ENCODE assay signal across 25 cellular contexts in the genomic region with DNA sequence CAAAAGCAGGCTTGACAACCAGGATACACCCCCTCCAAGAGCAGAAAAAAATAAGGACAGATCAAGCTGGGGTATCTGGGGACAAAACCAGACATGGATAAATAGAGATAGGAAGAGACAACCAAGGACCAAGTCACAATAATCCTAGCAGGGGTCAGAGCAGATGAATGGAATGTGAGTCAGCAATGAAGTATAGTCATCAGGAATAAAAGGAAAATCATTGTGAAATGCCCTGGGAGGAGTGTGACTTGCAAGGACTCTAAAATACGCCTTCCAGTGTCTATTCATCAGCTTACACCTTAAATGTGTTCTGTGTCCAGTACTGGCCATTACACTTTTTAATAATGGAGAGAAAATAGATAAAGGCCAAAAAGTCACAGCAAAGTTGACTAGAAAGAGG.
A peak's percentile ranks its signal among the peaks of the same experiment; 100 is the strongest.
DNase-seq lines count a peak whose midpoint lies in the region; ATAC-seq, FAIRE-seq and TF ChIP-seq lines count a peak whose summit lies in the region.
"Had no signal": no experiment of that assay in that cellular context is flagged by ENCODE, and none has a peak within 500 bp of the region (broad histone marks: within the 10 kb centered on the region; RNA-seq: fewer than 3 reads in every experiment).

No MANE protein-coding gene starts in this region.

- H3K9me3 Mint-ChIP-seq in progenitor cell of endocrine pancreas (ENCODE audit: low read depth) = no peaks in the 10 kb centered on the region
- H3K9me3 Mint-ChIP-seq: activated T-cell treated with anti-CD3 and anti-CD28 coated beads, Interleukin-2, amount 50 U/mL, for 4 hours; H9; memory B cell; neural progenitor cell had no signal

- no peaks in the 10 kb centered on the region for H3K4me1 ChIP-seq in foreskin keratinocyte
- H3K4me1 ChIP-seq: body of pancreas, heart right ventricle, prostate gland, sigmoid colon, testis had no signal

- H3K4me1 Mint-ChIP-seq in progenitor cell of endocrine pancreas (ENCODE audit: low read depth) = peaks cover 14% of the 10 kb centered on the region
- H3K4me1 Mint-ChIP-seq: memory B cell had no signal

- H3K27me3 ChIP-seq in foreskin keratinocyte = no peaks in the 10 kb centered on the region
- H3K27me3 ChIP-seq: body of pancreas, neural progenitor cell, sigmoid colon, testis had no signal

- peak; percentile 96 for FAIRE-seq in H54 (lab: Jason Lieb, UNC)
- FAIRE-seq: HTR-8/SVneo had no signal

- H3K27me3 Mint-ChIP-seq in progenitor cell of endocrine pancreas = peaks cover 7% of the 10 kb centered on the region

- no peak for TF ChIP-seq POLR2A in H54 (IDR thresholded peaks at IDR 0.05; ENCODE audit: low read depth, low read length)

- H3K27ac ChIP-seq in foreskin keratinocyte = no peak overlapping the region
- H3K27ac ChIP-seq: body of pancreas, heart right ventricle, neural progenitor cell, prostate gland, sigmoid colon, testis had no signal

- no peaks in the 10 kb centered on the region for H3K36me3 Mint-ChIP-seq in progenitor cell of endocrine pancreas (ENCODE audit: insufficient read depth)
- H3K36me3 Mint-ChIP-seq: memory B cell, neural progenitor cell had no signal

- no peak overlapping the region for H3K27ac Mint-ChIP-seq in progenitor cell of endocrine pancreas
- H3K27ac Mint-ChIP-seq: H9, memory B cell, neural progenitor cell had no signal

- peak; percentile 26 for DNase-seq in H54 (ENCODE audit: insufficient read length, low spot score)
- peak; percentile 9 for DNase-seq in RPMI7951 (ENCODE audit: low read depth)
- DNase-seq in foreskin keratinocyte = peak in 1 of 2 donors; percentile 11
- no peak for DNase-seq in middle frontal gyrus (ENCODE audit: extremely low spot score, low spot score)
- DNase-seq in AG20443 (ENCODE audit: low spot score) = no peak
- no peak for DNase-seq in progenitor cell of endocrine pancreas (ENCODE audit: low spot score, unreplicated experiment)
- DNase-seq: activated CD4-positive, alpha-beta T cell treated with anti-CD3 and anti-CD28 coated beads for 4 hours; activated gamma-delta T cell treated with Interleukin-2 at 50 U/mL for 16 hours; activated T-cell treated with anti-CD3 and anti-CD28 coated beads, Interleukin-2, amount 50 U/mL, for 4 hours; body of pancreas; H9; heart right ventricle; KBM-7; left colon; NCI-H1417 treated with DMSO at 0.1 percent for 48 hours; NCI-H2081 treated with DMSO at 0.1 percent for 48 hours; Right ventricle myocardium superior; sigmoid colon; stimulated activated naive CD4-positive, alpha-beta T cell treated with Interleukin-2 at 50 U/mL for 16 hours; testis had no signal

- H3K4me3 Mint-ChIP-seq in progenitor cell of endocrine pancreas (ENCODE audit: low read depth) = no peak overlapping the region
- H3K4me3 Mint-ChIP-seq: activated T-cell treated with anti-CD3 and anti-CD28 coated beads, Interleukin-2, amount 50 U/mL, for 4 hours; H9; memory B cell; neural progenitor cell had no signal

- TF ChIP-seq CTCF in foreskin keratinocyte (conservative IDR thresholded peaks at IDR 0.05) (no peak), progenitor cell of endocrine pancreas (IDR thresholded peaks at IDR 0.05; ENCODE audit: unreplicated experiment) (no peak)

- ATAC-seq in foreskin keratinocyte (peak; percentile 18), GM21786 (IDR thresholded peaks at IDR 0.05; ENCODE audit: unreplicated experiment) (no peak)
- ATAC-seq: activated T-cell treated with anti-CD3 and anti-CD28 coated beads, Interleukin-2, amount 50 U/mL, for 4 hours; body of pancreas; heart right ventricle; left colon had no signal

Comparison
In these comparisons a context has a peak if more than half of its experiments do, and no peak if none do; other contexts are left out.
1. DNase-seq: peak in H54 (single experiment) and RPMI7951 (single experiment); none in middle frontal gyrus (single experiment), AG20443 (single experiment) and progenitor cell of endocrine pancreas (single experiment).